In genomic region chr22:45335854-45336492, GRCh38 we compare ENCODE assay signal across 27 cellular contexts. TPM values are rescaled to one million over a fixed set of nuclear protein-coding genes. Genes with fewer than 3 reads are reported as not detected.
DNase-seq lines count a peak whose midpoint lies in the region; ATAC-seq and TF ChIP-seq lines count a peak whose summit lies in the region.
"Had no signal": no experiment of that assay in that cellular context is flagged by ENCODE, and none has a peak within 500 bp of the region (broad histone marks: within the 10 kb centered on the region; RNA-seq: fewer than 3 reads in every experiment).

No MANE protein-coding gene starts in this region.

- intact Hi-C loops in CD8-positive, alpha-beta T cell (cut with DNase I, micrococcal nuclease) = no loop called here
- intact Hi-C loops in gastrocnemius medialis (cut with DNase I; ENCODE audit: low total_unique reads) = loop anchor here (2.0 kb wide), 2 partner anchors 45 to 65 kb away; no protein-coding TSS in a partner anchor
- intact Hi-C loops in ascending aorta (cut with DNase I) = loop anchor here (5.0 to 10.0 kb wide), 3 partner anchors 61 to 971 kb away; no protein-coding TSS in a partner anchor
- intact Hi-C loops in CD4-positive, alpha-beta memory T cell (cut with micrococcal nuclease) = no loop called here

- H3K23ac ChIP-seq in H9 (ENCODE audit: insufficient read length, low read depth, low read length) = no peak overlapping the region

- no peak overlapping the region for H2BK120ac ChIP-seq in H9 (ENCODE audit: low read depth, low read length, poor library complexity, severe bottlenecking)

- no peaks in the 10 kb centered on the region for H3K79me1 ChIP-seq in H9 (ENCODE audit: insufficient read depth, low read depth, low read length, poor library complexity, severe bottlenecking)

- H3K4me1 ChIP-seq in CD8-positive, alpha-beta T cell (ENCODE audit: insufficient read depth, low read length) = peaks cover 35% of the 10 kb centered on the region
- H3K4me1 ChIP-seq in hepatocyte (ENCODE audit: insufficient read depth) (peaks cover 6% of the 10 kb centered on the region), gastrocnemius medialis (peaks cover 63 to 70% of the 10 kb centered on the region in 2 donors), ascending aorta (peaks cover 12 to 30% of the 10 kb centered on the region in 2 donors), H9 (ENCODE audit: insufficient read depth, low read length) (no peaks in the 10 kb centered on the region)
- H3K4me1 ChIP-seq in CD4-positive, alpha-beta memory T cell (ENCODE audit: insufficient read depth, low read length) = peaks cover under 1% of the 10 kb centered on the region
- H3K4me1 ChIP-seq: colonic mucosa, Peyer's patch, SJSA1 had no signal

- no peaks in the 10 kb centered on the region for H3K9me3 ChIP-seq in CD8-positive, alpha-beta T cell (ENCODE audit: low read length)
- H3K9me3 ChIP-seq in hepatocyte (ENCODE audit: low read depth) (no peaks in the 10 kb centered on the region), gastrocnemius medialis (no peaks in the 10 kb centered on the region), ascending aorta (no peaks in the 10 kb centered on the region), H9 (ENCODE audit: control insufficient read depth, low read depth, low read length) (no peaks in the 10 kb centered on the region)
- H3K9me3 ChIP-seq in CD4-positive, alpha-beta memory T cell (ENCODE audit: control insufficient read depth in 1 of 2, low read length in 2 of 2) = no peaks in the 10 kb centered on the region
- H3K9me3 ChIP-seq: adrenal gland, colonic mucosa, Peyer's patch, SJSA1, upper lobe of left lung had no signal

- no peak overlapping the region for H4K91ac ChIP-seq in H9 (ENCODE audit: insufficient read length, low read depth, low read length)

- no peak overlapping the region for H2AK5ac ChIP-seq in H9 (ENCODE audit: insufficient read length, low read length)

- no peak overlapping the region for H4K5ac ChIP-seq in H9 (ENCODE audit: insufficient read length, low read depth, low read length)

- no peaks in the 10 kb centered on the region for H3K23me2 ChIP-seq in H9 (ENCODE audit: insufficient read length, low read depth, low read length, poor library complexity, severe bottlenecking)

- H3K79me2 ChIP-seq in hepatocyte (no peaks in the 10 kb centered on the region), H9 (ENCODE audit: insufficient read depth, low read length) (no peaks in the 10 kb centered on the region)

- WGBS in hepatocyte (ENCODE audit: low lambda C conversion rate, missing lambda C conversion rate) = 97% methylated on average over 26 of the region's 26 CpGs
- WGBS in H9 (ENCODE audit: extremely low coverage, insufficient read length, low lambda C conversion rate) = no CpG with 5 or more reads among the region's 26 CpGs

- H3T11ph ChIP-seq in H9 (ENCODE audit: low read length) = no peak overlapping the region

- no peak overlapping the region for H2BK5ac ChIP-seq in H9 (ENCODE audit: insufficient read length, low read length)

- H3K27ac Mint-ChIP-seq in CD8-positive, alpha-beta T cell = peak overlapping the region; percentile 93
- peak overlapping the region in 1 of 7 donors; percentile 65 for H3K27ac Mint-ChIP-seq in CD4-positive, alpha-beta memory T cell
- no peak overlapping the region for H3K27ac Mint-ChIP-seq in H9
- H3K27ac Mint-ChIP-seq: memory B cell had no signal

- peaks cover 37% of the 10 kb centered on the region for H3K4me1 Mint-ChIP-seq in CD8-positive, alpha-beta T cell (ENCODE audit: low read depth)
- H3K4me1 Mint-ChIP-seq in activated T-cell treated with anti-CD3 and anti-CD28 coated beads, Interleukin-2, amount 50 U/mL, for 4 hours (ENCODE audit: low read depth) = peaks cover 20% of the 10 kb centered on the region
- H3K4me1 Mint-ChIP-seq in CD4-positive, alpha-beta memory T cell = peaks cover 3 to 10% (median 6%) of the 10 kb centered on the region in 4 donors
- 0 out of 4 replicates have a peak, but pooled peaks cover 0 to 2% of the 10 kb centered on the region in 2 experiments for H3K4me1 Mint-ChIP-seq in H9
- H3K4me1 Mint-ChIP-seq: memory B cell had no signal

- ATAC-seq in CD8-positive, alpha-beta T cell = no peak
- no peak for ATAC-seq in gastrocnemius medialis
- no peak for ATAC-seq in activated T-cell treated with anti-CD3 and anti-CD28 coated beads, Interleukin-2, amount 50 U/mL, for 4 hours

- no peaks in the 10 kb centered on the region for H3K27me3 ChIP-seq in CD8-positive, alpha-beta T cell (ENCODE audit: insufficient read depth, low read length)
- H3K27me3 ChIP-seq in hepatocyte (no peaks in the 10 kb centered on the region), gastrocnemius medialis (no peaks in the 10 kb centered on the region), ascending aorta (no peaks in the 10 kb centered on the region), H9 (ENCODE audit: insufficient read depth, low read length) (no peaks in the 10 kb centered on the region)
- no peaks in the 10 kb centered on the region for H3K27me3 ChIP-seq in CD4-positive, alpha-beta memory T cell (ENCODE audit: insufficient read depth, low read length)
- H3K27me3 ChIP-seq: adrenal gland, brain microvascular endothelial cell, colonic mucosa, Peyer's patch, SJSA1, upper lobe of left lung had no signal

- H3K27me3 Mint-ChIP-seq in CD8-positive, alpha-beta T cell (ENCODE audit: low read depth) = no peaks in the 10 kb centered on the region
- no peaks in the 10 kb centered on the region for H3K27me3 Mint-ChIP-seq in activated T-cell treated with anti-CD3 and anti-CD28 coated beads, Interleukin-2, amount 50 U/mL, for 4 hours (ENCODE audit: low read depth)
- no peaks in the 10 kb centered on the region for H3K27me3 Mint-ChIP-seq in CD4-positive, alpha-beta memory T cell
- no peaks in the 10 kb centered on the region for H3K27me3 Mint-ChIP-seq in H9 (ENCODE audit: low read depth)
- H3K27me3 Mint-ChIP-seq: memory B cell had no signal

- H3K9me2 ChIP-seq in hepatocyte (replicated peaks; ENCODE audit: insufficient read depth) = no peaks in the 10 kb centered on the region

- H3K9ac ChIP-seq in H9 (ENCODE audit: extremely low read depth, insufficient read length, low read length) = no peak overlapping the region
- H3K9ac ChIP-seq: GM23248, KMS-11 had no signal

- no peak overlapping the region for H3K4me3 ChIP-seq in CD8-positive, alpha-beta T cell (ENCODE audit: low read depth, low read length)
- H3K4me3 ChIP-seq in hepatocyte (no peak overlapping the region), gastrocnemius medialis (no peak overlapping the region), ascending aorta (no peak overlapping the region)
- no peak overlapping the region for H3K4me3 ChIP-seq in CD4-positive, alpha-beta memory T cell (ENCODE audit: low read length in 2 of 2)
- H3K4me3 ChIP-seq: adrenal gland, colonic mucosa, GM23248, Peyer's patch, SJSA1, upper lobe of left lung had no signal

- no peak overlapping the region for H3K4me3 Mint-ChIP-seq in CD8-positive, alpha-beta T cell
- H3K4me3 Mint-ChIP-seq in activated T-cell treated with anti-CD3 and anti-CD28 coated beads, Interleukin-2, amount 50 U/mL, for 4 hours = no peak overlapping the region
- H3K4me3 Mint-ChIP-seq in CD4-positive, alpha-beta memory T cell = no peak overlapping the region
- no peak overlapping the region for H3K4me3 Mint-ChIP-seq in H9
- H3K4me3 Mint-ChIP-seq: memory B cell had no signal

- TF ChIP-seq POLR2A in gastrocnemius medialis (IDR thresholded peaks at IDR 0.05) = no peak

- H4K8ac ChIP-seq in H9 (replicated peaks; ENCODE audit: insufficient read length, low read depth, low read length) = no peak overlapping the region

- H2BK20ac ChIP-seq in H9 (ENCODE audit: low read depth, low read length, poor library complexity, severe bottlenecking) = no peak overlapping the region

- no peak overlapping the region for H3K4ac ChIP-seq in H9 (ENCODE audit: low read depth, low read length)

- H3K14ac ChIP-seq in H9 (ENCODE audit: insufficient read depth, low read length) = no peak overlapping the region

- CTCF ChIA-PET in CD8-positive, alpha-beta T cell (lab: Charles Lee) = no interaction called here
- CTCF ChIA-PET in CD4-positive, alpha-beta memory T cell (lab: Charles Lee; ENCODE audit: partially characterized antibody) = no interaction called here

- no peak overlapping the region for H2BK15ac ChIP-seq in H9 (ENCODE audit: low read depth, low read length)

- H3K27ac ChIP-seq in C4-2B = peak overlapping the region; percentile 94
- H3K27ac ChIP-seq in CD8-positive, alpha-beta T cell (ENCODE audit: low read depth, low read length) = peak overlapping the region; percentile 23
- peak overlapping the region; percentile 67 for H3K27ac ChIP-seq in hepatocyte
- H3K27ac ChIP-seq in gastrocnemius medialis = peak overlapping the region; percentile 88 to 91 (median 90)
- no peak overlapping the region for H3K27ac ChIP-seq in ascending aorta
- H3K27ac ChIP-seq in CD4-positive, alpha-beta memory T cell (ENCODE audit: low read depth, low read length) = no peak overlapping the region
- no peak overlapping the region for H3K27ac ChIP-seq in H9 (ENCODE audit: insufficient read length, low read depth, low read length)
- H3K27ac ChIP-seq: brain microvascular endothelial cell, colonic mucosa, GM23248, KMS-11, SJSA1 had no signal

- in situ Hi-C loops in gastrocnemius medialis (cut with MboI; ENCODE audit: low sequenced_read_pairs in 4 of 4) = no loop called here

- H2AFZ ChIP-seq in hepatocyte (no peak overlapping the region), H9 (ENCODE audit: low read length) (no peak overlapping the region)
- H2AFZ ChIP-seq: GM23248 had no signal

- H4K20me1 ChIP-seq in hepatocyte (ENCODE audit: insufficient read depth, poor library complexity, severe bottlenecking) = no peaks in the 10 kb centered on the region
- H4K20me1 ChIP-seq in H9 (ENCODE audit: control insufficient read depth, insufficient read depth, insufficient read length) = no peaks in the 10 kb centered on the region

- H3K36me3 ChIP-seq in CD8-positive, alpha-beta T cell (ENCODE audit: insufficient read depth, low read length) = peaks cover 30% of the 10 kb centered on the region
- no peaks in the 10 kb centered on the region for H3K36me3 ChIP-seq in hepatocyte (replicated peaks; ENCODE audit: insufficient read depth, low read depth)
- H3K36me3 ChIP-seq in gastrocnemius medialis = peaks cover 0 to 20% of the 10 kb centered on the region in 2 donors
- H3K36me3 ChIP-seq in ascending aorta = peaks cover 41 to 42% of the 10 kb centered on the region in 2 donors
- peaks cover 62% of the 10 kb centered on the region for H3K36me3 ChIP-seq in CD4-positive, alpha-beta memory T cell (ENCODE audit: insufficient read depth, low read length)

- TF ChIP-seq CTCF in C4-2B (conservative IDR thresholded peaks at IDR 0.05) = no peak
- TF ChIP-seq CTCF in CD8-positive, alpha-beta T cell (IDR thresholded peaks at IDR 0.05) = no peak
- no peak for TF ChIP-seq CTCF in hepatocyte (IDR thresholded peaks at IDR 0.05; ENCODE audit: poor library complexity)
- no peak for TF ChIP-seq CTCF in gastrocnemius medialis (IDR thresholded peaks at IDR 0.05 in 4 of 5, conservative IDR thresholded peaks at IDR 0.05 in 1 of 5)
- TF ChIP-seq CTCF in ascending aorta (IDR thresholded peaks at IDR 0.05) = no peak
- TF ChIP-seq CTCF in H9 (conservative IDR thresholded peaks at IDR 0.05) = no peak

- POLR2A ChIA-PET in CD8-positive, alpha-beta T cell (lab: Charles Lee) = interaction anchor here (0.7 kb wide), 1 partner anchor 38 kb away, joined by 3 read pairs; no protein-coding TSS in a partner anchor
- POLR2A ChIA-PET in CD4-positive, alpha-beta memory T cell (lab: Charles Lee; ENCODE audit: partially characterized antibody) = no interaction called here

- H3K56ac ChIP-seq in H9 (ENCODE audit: insufficient read length, low read depth, low read length) = no peak overlapping the region

- no peak for DNase-seq in CD8-positive, alpha-beta T cell
- no peak for DNase-seq in hepatocyte (ENCODE audit: low spot score)
- DNase-seq in gastrocnemius medialis = no peak
- DNase-seq in ascending aorta (ENCODE audit: low spot score in 2 of 2) = no peak
- DNase-seq in activated T-cell treated with anti-CD3 and anti-CD28 coated beads, Interleukin-2, amount 50 U/mL, for 4 hours = no peak
- no peak for DNase-seq in CD4-positive, alpha-beta memory T cell
- no peak for DNase-seq in H9
- DNase-seq: activated CD4-positive, CD25-positive, alpha-beta regulatory T cell treated with anti-CD3 and anti-CD28 coated beads, Interleukin-2, amount 50 U/mL, for 72 hours; activated T-cell treated with anti-CD3 and anti-CD28 coated beads, Interleukin-2, amount 50 U/mL, for 1 hour; adrenal gland; brain microvascular endothelial cell; colonic mucosa; kidney glomerular epithelial cell; NCI-H1436 treated with DMSO at 0.1 percent for 48 hours; NCI-H524 treated with DMSO at 0.1 percent for 48 hours; stimulated activated CD4-positive, alpha-beta T cell treated with anti-CD3 and anti-CD28 coated beads, Interleukin-4, amount 100 ng/mL, for 4 hours; T-helper 1 cell; upper lobe of left lung had no signal

- H3K4me2 ChIP-seq in hepatocyte = no peak overlapping the region
- no peak overlapping the region for H3K4me2 ChIP-seq in H9 (ENCODE audit: insufficient read depth, insufficient read length, low read length)
- H3K4me2 ChIP-seq: KMS-11 had no signal

- no peak overlapping the region for H3K18ac ChIP-seq in H9 (ENCODE audit: insufficient read length, low read depth, low read length)

- H3K9me3 Mint-ChIP-seq in CD8-positive, alpha-beta T cell = no peaks in the 10 kb centered on the region
- no peaks in the 10 kb centered on the region for H3K9me3 Mint-ChIP-seq in activated T-cell treated with anti-CD3 and anti-CD28 coated beads, Interleukin-2, amount 50 U/mL, for 4 hours
- no peaks in the 10 kb centered on the region for H3K9me3 Mint-ChIP-seq in CD4-positive, alpha-beta memory T cell
- H3K9me3 Mint-ChIP-seq in H9 = no peaks in the 10 kb centered on the region; a peak in 1 of 5 replicates
- H3K9me3 Mint-ChIP-seq: memory B cell had no signal

- peaks cover 88% of the 10 kb centered on the region for H3K36me3 Mint-ChIP-seq in CD8-positive, alpha-beta T cell
- H3K36me3 Mint-ChIP-seq in activated T-cell treated with anti-CD3 and anti-CD28 coated beads, Interleukin-2, amount 50 U/mL, for 4 hours (ENCODE audit: insufficient read depth) = peaks cover 45% of the 10 kb centered on the region
- H3K36me3 Mint-ChIP-seq in CD4-positive, alpha-beta memory T cell = peaks cover 59 to 85% of the 10 kb centered on the region in 2 donors
- peaks cover 9 to 73% (median 55%) of the 10 kb centered on the region in 3 experiments; a peak in 6 of 7 replicates for H3K36me3 Mint-ChIP-seq in H9 (ENCODE audit: insufficient read depth in 1 of 3, low read depth in 3 of 3)

- H2BK12ac ChIP-seq in H9 (ENCODE audit: insufficient read length, low read depth, low read length) = no peak overlapping the region

RNA-seq across cellular contexts. Expression of gene FAM118A, which starts 26.2 kb away (rescaled TPM):
- total RNA-seq in CD8-positive, alpha-beta T cell = 100 to 1,000 TPM; 194 to 196 TPM
- total RNA-seq in hepatocyte (65.7 and 94.2 TPM in 2 replicates), gastrocnemius medialis (10 to 100 TPM in 3 of 4 donors, 1 to 10 TPM in 1; 4.1 to 30.0 (median 24.2) TPM), ascending aorta (23.5 TPM), H9 (2021) (34.3 and 37.9 TPM in 2 replicates)
- polyA plus RNA-seq in hepatocyte = 193 and 289 TPM in 2 replicates
- 10 to 100 TPM; 23.4 to 60.3 (median 27.5) TPM for total RNA-seq in activated T-cell treated with anti-CD3 and anti-CD28 coated beads, Interleukin-2, amount 50 U/mL, for 4 hours
- total RNA-seq in CD4-positive, alpha-beta memory T cell = 100 to 1,000 TPM; 119 to 122 TPM
- polyA plus RNA-seq in CD4-positive, alpha-beta memory T cell = 10 to 100 TPM; 34.5 to 51.0 TPM

RNA-seq across cellular contexts. Expression of gene UPK3A, which starts 51.2 kb away (rescaled TPM):
- total RNA-seq in CD8-positive, alpha-beta T cell = not detected
- 14.4 and 14.9 TPM in 2 replicates for total RNA-seq in hepatocyte
- polyA plus RNA-seq in hepatocyte = 41.8 and 71.5 TPM in 2 replicates
- 1 to 10 TPM in 2 of 4 donors, under 1 TPM in 2; 0.70 to 6.4 (median 2.1) TPM for total RNA-seq in gastrocnemius medialis
- not detected for total RNA-seq in ascending aorta
- total RNA-seq in activated T-cell treated with anti-CD3 and anti-CD28 coated beads, Interleukin-2, amount 50 U/mL, for 4 hours = not detected
- total RNA-seq in CD4-positive, alpha-beta memory T cell = not detected
- not detected for polyA plus RNA-seq in CD4-positive, alpha-beta memory T cell
- not detected in 2 replicates for total RNA-seq in H9 (2021)
- total RNA-seq: adrenal gland, fibroblast of lung, glomerular endothelial cell, GM23248, HT1080, SJSA1 had no signal
- polyA plus RNA-seq: fibroblast of lung, GM23248 had no signal

Comparison
In these comparisons a context has a peak if more than half of its experiments do, and no peak if none do; other contexts are left out.
1. H3K27ac ChIP-seq: peak in C4-2B (single experiment), CD8-positive, alpha-beta T cell (single experiment), hepatocyte (single experiment) and gastrocnemius medialis (4 of 4); none in ascending aorta (0 of 2), CD4-positive, alpha-beta memory T cell (single experiment) and H9 (single experiment).
2. intact Hi-C loops: an anchor here in gastrocnemius medialis (2.0 kb wide) and ascending aorta (5.0 to 10.0 kb wide); none called in CD8-positive, alpha-beta T cell and CD4-positive, alpha-beta memory T cell.